ENCODE assay signal across 16 cellular contexts in genomic region chr4:73741140-73741749, GRCh38. TPM values are rescaled to one million over a fixed set of nuclear protein-coding genes. Genes with fewer than 3 reads are reported as not detected.
A peak's percentile ranks its signal among the peaks of the same experiment; 100 is the strongest.
DNase-seq lines count a peak whose midpoint lies in the region; ATAC-seq and TF ChIP-seq lines count a peak whose summit lies in the region.
"Had no signal": no experiment of that assay in that cellular context is flagged by ENCODE, and none has a peak within 500 bp of the region (broad histone marks: within the 10 kb centered on the region; RNA-seq: fewer than 3 reads in every experiment).

No MANE protein-coding gene starts in this region.

- no peak for ATAC-seq in Panc1
- ATAC-seq: GM23338; stimulated activated memory B cell treated with anti-CD40 and anti-IgM and Interleukin-4, amounts not matched to agents 10 μg/mL and 1 μg/mL and 100 μg/mL, for 72 hours had no signal

- no peaks in the 10 kb centered on the region for H3K27me3 ChIP-seq in AG04450 (ENCODE audit: control insufficient read depth, insufficient read depth, low read length)
- no peaks in the 10 kb centered on the region for H3K27me3 ChIP-seq in Panc1 (ENCODE audit: control insufficient read depth, insufficient read depth, low read length)
- peaks cover 0 to 7% (median 0%) of the 10 kb centered on the region in 45 donors for H3K27me3 ChIP-seq in dorsolateral prefrontal cortex
- H3K27me3 ChIP-seq: heart right ventricle, ovary had no signal

- intact Hi-C loops in Panc1 (cut with micrococcal nuclease; ENCODE audit: unreplicated experiment) (no loop called here), dorsolateral prefrontal cortex (cut with DNase I) (no loop called here)

- POLR2A ChIA-PET in AG04450 (lab: Yijun Ruan, JAX) (interaction anchor here (0.5 kb wide), 1 partner anchor 20 kb away, joined by 4 read pairs; no protein-coding TSS in a partner anchor), Panc1 (lab: Charles Lee) (no interaction called here)

- no peak overlapping the region for H3K27ac ChIP-seq in AG04450 (ENCODE audit: low read depth, low read length)
- H3K27ac ChIP-seq in Panc1 (ENCODE audit: low read length), result peak overlapping the region; percentile 61; the same call in 1 of the 2 replicates
- no peak overlapping the region for H3K27ac ChIP-seq in dorsolateral prefrontal cortex
- H3K27ac ChIP-seq: ovary had no signal

- DNase-seq in AG04450 (ENCODE audit: low read depth, low spot score), result no peak
- DNase-seq in HCEC 1CT, result peak; percentile 12
- DNase-seq in Panc1 (ENCODE audit: low read depth, low spot score), result no peak
- no peak for DNase-seq in fibroblast of the aortic adventitia (ENCODE audit: low read depth)
- no peak for DNase-seq in NCI-H2107 treated with DMSO at 0.1 percent for 48 hours (lab: John Stamatoyannopoulos, UW; ENCODE audit: unreplicated experiment)
- DNase-seq in dorsolateral prefrontal cortex, result no peak
- no peak for DNase-seq in NCI-H1092 (lab: John Stamatoyannopoulos, UW)
- DNase-seq in SHP77 treated with DMSO at 0.1 percent for 48 hours (lab: John Stamatoyannopoulos, UW), result no peak
- DNase-seq: activated naive CD8-positive, alpha-beta T cell treated with anti-CD3 and anti-CD28 coated beads for 36 hours; DMS 273 treated with DMSO at 0.1 percent for 48 hours; T-helper 1 cell had no signal

- no TSS peak for BruUV-seq in Panc1 (replicated peaks; lab: Mats Ljungman, UMichigan)

- no peaks in the 10 kb centered on the region; the same call in 1 of the 2 replicates for H3K36me3 ChIP-seq in Panc1 (ENCODE audit: control insufficient read depth, insufficient read depth, low read length)
- H3K36me3 ChIP-seq: heart right ventricle, ovary had no signal

- in situ Hi-C loops in Panc1 (cut with HindIII; ENCODE audit: low pct_unique_long_range_greater_than_20kb, low sequenced_read_pairs), result no loop called here

- H3K9me3 ChIP-seq in AG04450 (ENCODE audit: control insufficient read depth, insufficient read depth, low read length), result 0 out of 2 replicates have a peak, but pooled peaks cover 3% of the 10 kb centered on the region
- peaks cover 3% of the 10 kb centered on the region; the same call in 1 of the 2 replicates for H3K9me3 ChIP-seq in Panc1 (ENCODE audit: control insufficient read depth, insufficient read depth, low read depth, low read length)
- H3K9me3 ChIP-seq: ovary had no signal

- H3K4me1 ChIP-seq in Panc1 (ENCODE audit: control insufficient read depth, insufficient read depth, low read length), result peaks cover 13% of the 10 kb centered on the region; the same call in 1 of the 2 replicates

- CTCF ChIA-PET in AG04450 (lab: Charles Lee), result interaction anchor here (0.7 to 2.8 kb wide), 2 partner anchors 11 to 30 kb away, joined by 4 to 12 read pairs; no protein-coding TSS in a partner anchor
- CTCF ChIA-PET in Panc1 (lab: Charles Lee), result no interaction called here

- no peak for TF ChIP-seq CTCF in AG04450 (IDR thresholded peaks at IDR 0.05; ENCODE audit: low read depth, low read length)
- TF ChIP-seq CTCF in Panc1 (IDR thresholded peaks at IDR 0.05), result no peak
- TF ChIP-seq CTCF in fibroblast of the aortic adventitia (IDR thresholded peaks at IDR 0.05; ENCODE audit: insufficient read depth, low read length), result no peak
- TF ChIP-seq CTCF in dorsolateral prefrontal cortex (IDR thresholded peaks at IDR 0.05 in 54 of 56, conservative IDR thresholded peaks at IDR 0.05 in 2 of 56; ENCODE audit: low read depth in 1 of 56, partially characterized antibody in 56 of 56), result no peak

- H3K4me3 ChIP-seq in AG04450 (ENCODE audit: low read depth, low read length), result 0 out of 2 replicates have a peak overlapping the region, but pooled peaks have one; percentile 5
- no peak overlapping the region for H3K4me3 ChIP-seq in Panc1 (ENCODE audit: low read depth in 2 of 2, low read length in 2 of 2)
- peak overlapping the region; percentile 36 for H3K4me3 ChIP-seq in fibroblast of the aortic adventitia (ENCODE audit: low read depth, low read length)
- H3K4me3 ChIP-seq in dorsolateral prefrontal cortex, result peak overlapping the region in 2 of 59 donors; percentile 4 to 28
- H3K4me3 ChIP-seq: GM23338, ovary, smooth muscle cell had no signal

RNA-seq across cellular contexts. Expression of gene CXCL8, which starts 0.9 kb away (rescaled TPM):
- polyA plus RNA-seq in AG04450 (2011; rRNA removed), result 4.3 and 6.1 TPM in 2 replicates
- polyA minus RNA-seq in AG04450 (2011; rRNA and poly(A)+ RNA removed), result 2.1 and 3.5 TPM in 2 replicates
- 0.82 TPM for total RNA-seq in Panc1 (2021; ENCODE audit: unreplicated experiment)
- polyA plus RNA-seq in Panc1 (2012; ENCODE audit: insufficient read length), result 1.4 TPM
- 0.98 and 2.4 TPM in 2 replicates for total RNA-seq in fibroblast of the aortic adventitia (ENCODE audit: low replicate concordance)
- total RNA-seq in dorsolateral prefrontal cortex, result 10 to 100 TPM in 6 of 120 experiments, 1 to 10 TPM in 65, under 1 TPM in 40, not detected in 9; 0.26 to 53.1 (median 1.4) TPM
- total RNA-seq: GM23338 had no signal

Comparison
In these comparisons a context has a peak if more than half of its experiments do, and no peak if none do; other contexts are left out.
1. H3K4me3 ChIP-seq: peak in AG04450 (single experiment) and fibroblast of the aortic adventitia (single experiment); none in Panc1 (0 of 2).